2 cellular contexts compared by ENCODE assay signal in genomic region chr1:154707901-154708514, GRCh38.
TF ChIP-seq lines count a peak whose summit lies in the region.

No MANE protein-coding gene starts in this region.

TF ChIP-seq in IMR-90, 13 proteins besides CTCF, POLR2A, EP300 and RAD21:
- TF ChIP-seq ELK1 (IDR thresholded peaks at IDR 0.05; ENCODE audit: borderline replicate concordance, low read depth, low read length) = no peak
- no peak for TF ChIP-seq RCOR1 (IDR thresholded peaks at IDR 0.05; ENCODE audit: insufficient replicate concordance, low read length)
- no peak for TF ChIP-seq MXI1 (IDR thresholded peaks at IDR 0.05; ENCODE audit: borderline replicate concordance, low read depth, low read length)
- TF ChIP-seq CEBPB (IDR thresholded peaks at IDR 0.05; ENCODE audit: low read depth, low read length) = no peak
- no peak for TF ChIP-seq MAFK (IDR thresholded peaks at IDR 0.05; ENCODE audit: low read depth, low read length)
- TF ChIP-seq NFE2L2 (IDR thresholded peaks at IDR 0.05; ENCODE audit: low read depth, low read length) = no peak
- TF ChIP-seq USF2 (IDR thresholded peaks at IDR 0.05; ENCODE audit: low read depth, low read length) = no peak
- no peak for TF ChIP-seq BHLHE40 (IDR thresholded peaks at IDR 0.05; ENCODE audit: low read depth, low read length)

TF ChIP-seq in H1, 55 proteins besides CTCF, POLR2A, EP300 and RAD21:
- TF ChIP-seq SAP30 (IDR thresholded peaks at IDR 0.05; ENCODE audit: insufficient read depth, insufficient replicate concordance, low read length) (no peak), TEAD4 (IDR thresholded peaks at IDR 0.05; ENCODE audit: low read depth, low read length) (no peak), ATF3 (IDR thresholded peaks at IDR 0.05; ENCODE audit: insufficient read depth, low read depth, low read length) (no peak), ZNF274 (IDR thresholded peaks at IDR 0.05; ENCODE audit: borderline replicate concordance, extremely low read depth, low read length) (no peak), RXRA (IDR thresholded peaks at IDR 0.05; ENCODE audit: insufficient read depth, low read depth, low read length) (no peak), TAF1 (IDR thresholded peaks at IDR 0.05; ENCODE audit: low read depth, low read length) (no peak), ATF2 (IDR thresholded peaks at IDR 0.05; ENCODE audit: low read length) (no peak), SIX5 (IDR thresholded peaks at IDR 0.05; ENCODE audit: low read depth, low read length) (no peak), HDAC2 (IDR thresholded peaks at IDR 0.05; ENCODE audit: borderline replicate concordance in 1 of 2, low read depth in 2 of 2, low read length in 2 of 2) (no peak), USF2 (IDR thresholded peaks at IDR 0.05; ENCODE audit: low read length) (no peak), RBBP5 (IDR thresholded peaks at IDR 0.05; ENCODE audit: borderline replicate concordance, low read depth, low read length) (no peak), SP2 (IDR thresholded peaks at IDR 0.05; ENCODE audit: low read length) (no peak)
